ENCODE assay signal across 8 cellular contexts in the genomic region with DNA sequence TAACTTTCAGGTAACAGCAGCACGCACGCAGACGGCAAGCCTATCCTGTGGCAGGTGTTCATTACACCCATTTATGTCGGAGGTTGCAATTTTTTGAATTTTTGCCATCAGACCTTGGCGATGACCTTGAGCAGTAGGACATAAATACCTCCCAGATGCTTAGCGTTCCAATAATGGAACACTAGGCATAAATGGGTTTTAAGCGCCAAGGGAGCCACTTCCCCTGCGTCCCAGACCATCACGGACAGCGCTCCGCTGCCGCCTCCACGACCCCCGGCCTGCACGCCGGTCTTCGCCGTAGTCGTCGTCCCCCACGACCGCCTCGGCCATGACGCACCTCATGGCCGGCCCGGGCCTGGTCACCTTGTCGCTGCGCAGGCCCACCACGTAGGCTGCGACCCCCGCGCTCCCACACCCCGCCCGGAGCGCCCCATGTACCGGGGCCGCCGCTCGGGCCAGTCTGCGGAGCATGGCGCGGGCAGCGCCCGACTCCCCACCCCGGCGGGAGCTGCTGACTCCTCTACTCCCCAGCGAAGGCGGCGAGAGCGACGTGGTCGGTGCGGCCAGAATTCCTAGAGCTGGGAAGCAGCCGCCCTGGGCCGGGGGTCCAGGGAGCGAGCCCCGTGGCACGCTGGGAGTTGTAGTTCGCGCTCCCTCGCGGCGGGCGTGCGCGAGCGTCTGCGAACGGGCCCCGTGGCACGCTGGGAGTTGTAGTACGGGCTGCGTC. TPM values are rescaled to one million over a fixed set of nuclear protein-coding genes. Genes with fewer than 3 reads are reported as not detected.
DNase-seq lines count a peak whose midpoint lies in the region; ATAC-seq and TF ChIP-seq lines count a peak whose summit lies in the region.

No MANE protein-coding gene starts in this region.

- H3K36me3 ChIP-seq in left lung = no peaks in the 10 kb centered on the region

- intact Hi-C loops in left lung (cut with DNase I) = loop anchor here in 1 of 2 donors (10.0 kb wide), 1 partner anchor 171 kb away; no protein-coding TSS in a partner anchor

- DNase-seq in GM04503 (ENCODE audit: low read depth) = peak; percentile 13
- peak; percentile 75 for DNase-seq in NCI-H526 treated with DMSO at 0.1 percent for 48 hours (lab: John Stamatoyannopoulos, UW)
- peak; percentile 67 to 68 for DNase-seq in activated CD4-positive, alpha-beta T cell treated with anti-CD3 and anti-CD28 coated beads, Interleukin-2, amount 50 U/mL, for 24 hours (ENCODE audit: low read depth in 1 of 2, low spot score in 1 of 2)
- DNase-seq in dermis blood vessel endothelial cell = peak; percentile 91
- peak; percentile 89 to 97 for DNase-seq in left lung
- DNase-seq in stimulated activated CD4-positive, alpha-beta T cell treated with anti-CD3 and anti-CD28 coated beads, Interleukin-2, amount 100 ng/mL, for 24 hours = peak; percentile 82 to 88

- TF ChIP-seq CTCF in left lung (IDR thresholded peaks at IDR 0.05) = no peak

- peak overlapping the region; percentile 91 to 96 for H3K4me3 ChIP-seq in left lung

- ATAC-seq in HG03108 (IDR thresholded peaks at IDR 0.05; ENCODE audit: unreplicated experiment) (peak; percentile 44), left lung (peak; percentile 85), HG03460 (IDR thresholded peaks at IDR 0.05; ENCODE audit: unreplicated experiment) (no peak)

- peak overlapping the region; percentile 79 to 89 for H3K27ac ChIP-seq in left lung

- H3K4me1 ChIP-seq in left lung = peaks cover 19 to 84% of the 10 kb centered on the region in 2 donors

- H3K9me3 ChIP-seq in left lung = no peaks in the 10 kb centered on the region

- H3K27me3 ChIP-seq in left lung = no peaks in the 10 kb centered on the region

RNA-seq across cellular contexts. Expression of a gene that starts 22.7 kb away (rescaled TPM):
- total RNA-seq in dermis blood vessel endothelial cell (0.51 and 0.84 TPM in 2 replicates), left lung (not detected)

RNA-seq across cellular contexts. Expression of a gene that starts 40.1 kb away (rescaled TPM):
- total RNA-seq in dermis blood vessel endothelial cell = 23.5 and 91.0 TPM in 2 replicates
- total RNA-seq in left lung = 10 to 100 TPM in 1 of 2 donors, 1 to 10 TPM in 1; 4.8 to 12.1 TPM

Comparison
In these comparisons a context has a peak if more than half of its experiments do, and no peak if none do; other contexts are left out.
1. DNase-seq: peak in every context shown above with its lines; median percentile 93 in left lung; 91 in dermis blood vessel endothelial cell; 85 in stimulated activated CD4-positive, alpha-beta T cell treated with anti-CD3 and anti-CD28 coated beads, Interleukin-2, amount 100 ng/mL, for 24 hours; 75 in NCI-H526 treated with DMSO at 0.1 percent for 48 hours; 68 in activated CD4-positive, alpha-beta T cell treated with anti-CD3 and anti-CD28 coated beads, Interleukin-2, amount 50 U/mL, for 24 hours; 13 in GM04503.